Comparison of ENCODE assay signal across 9 cellular contexts in genomic region chr6:32845381-32845884, GRCh38. TPM values are rescaled to one million over a fixed set of nuclear protein-coding genes. Genes with fewer than 3 reads are reported as not detected.
DNase-seq lines count a peak whose midpoint lies in the region; ATAC-seq and TF ChIP-seq lines count a peak whose summit lies in the region.
"Had no signal": no experiment of that assay in that cellular context is flagged by ENCODE, and none has a peak within 500 bp of the region (broad histone marks: within the 10 kb centered on the region; RNA-seq: fewer than 3 reads in every experiment).

No MANE protein-coding gene starts in this region.

- H3K27me3 ChIP-seq in right lobe of liver (no peaks in the 10 kb centered on the region), upper lobe of right lung (no peaks in the 10 kb centered on the region)

- H3K9me3 ChIP-seq in right lobe of liver, result no peaks in the 10 kb centered on the region
- no peaks in the 10 kb centered on the region for H3K9me3 ChIP-seq in upper lobe of right lung

- H3K4me1 ChIP-seq in right lobe of liver (peaks cover 0 to 33% (median 10%) of the 10 kb centered on the region in 4 donors), upper lobe of right lung (peaks cover 39% of the 10 kb centered on the region)

- intact Hi-C loops in right lobe of liver (cut with DNase I) (no loop called here), upper lobe of right lung (cut with DNase I) (no loop called here)

- H3K36me3 Mint-ChIP-seq in activated CD8-positive, alpha-beta T cell treated with anti-CD3 and anti-CD28 coated beads, Interleukin-2, amount 10 ng/mL, durations not matched to agents 7 days and 5 days (ENCODE audit: low read depth), result peaks cover 91% of the 10 kb centered on the region

- peak overlapping the region; percentile 99 for H3K27ac Mint-ChIP-seq in activated CD8-positive, alpha-beta T cell treated with anti-CD3 and anti-CD28 coated beads, Interleukin-2, amount 10 ng/mL, durations not matched to agents 7 days and 5 days

- ATAC-seq in activated CD8-positive, alpha-beta T cell treated with anti-CD3 and anti-CD28 coated beads, Interleukin-2, amount 10 ng/mL, durations not matched to agents 7 days and 5 days, result peak; percentile 18
- ATAC-seq in right lobe of liver (no peak), upper lobe of right lung (peak; percentile 10), GM19395 (IDR thresholded peaks at IDR 0.05; ENCODE audit: unreplicated experiment) (no peak)

- peak overlapping the region; percentile 79 to 96 (median 92) for H3K4me3 ChIP-seq in right lobe of liver
- H3K4me3 ChIP-seq in upper lobe of right lung, result peak overlapping the region; percentile 94

- H3K27ac ChIP-seq in right lobe of liver, result peak overlapping the region; percentile 94 to 98 (median 96)
- H3K27ac ChIP-seq in upper lobe of right lung, result peak overlapping the region; percentile 98

- 48% methylated on average over 4 of the region's 10 CpGs for WGBS in right lobe of liver (ENCODE audit: insufficient coverage, low coverage, low lambda C conversion rate, missing lambda C conversion rate)

- POLR2A ChIA-PET in activated CD8-positive, alpha-beta T cell treated with anti-CD3 and anti-CD28 coated beads, Interleukin-2, amount 10 ng/mL, durations not matched to agents 7 days and 5 days (lab: Charles Lee), result interaction anchor here (0.6 to 11.9 kb wide), 17 partner anchors 10 to 650 kb away, joined by 3 to 812 read pairs (median 5); partner anchors contain the start of genes BRD2, HLA-DMA, PSMB9 and RPS18

- H3K9me3 Mint-ChIP-seq in activated CD8-positive, alpha-beta T cell treated with anti-CD3 and anti-CD28 coated beads, Interleukin-2, amount 10 ng/mL, durations not matched to agents 7 days and 5 days (ENCODE audit: insufficient read depth), result no peaks in the 10 kb centered on the region
- H3K9me3 Mint-ChIP-seq: neural crest cell had no signal

- H3K27me3 Mint-ChIP-seq in activated CD8-positive, alpha-beta T cell treated with anti-CD3 and anti-CD28 coated beads, Interleukin-2, amount 10 ng/mL, durations not matched to agents 7 days and 5 days (ENCODE audit: low read depth), result no peaks in the 10 kb centered on the region

- TF ChIP-seq CTCF in right lobe of liver (IDR thresholded peaks at IDR 0.05), result no peak
- TF ChIP-seq CTCF in upper lobe of right lung (IDR thresholded peaks at IDR 0.05), result no peak

- CTCF ChIA-PET in activated CD8-positive, alpha-beta T cell treated with anti-CD3 and anti-CD28 coated beads, Interleukin-2, amount 10 ng/mL, durations not matched to agents 7 days and 5 days (lab: Charles Lee), result interaction anchor here (0.9 to 10.8 kb wide), 13 partner anchors 9 to 139 kb away, joined by 3 to 512 read pairs (median 4); partner anchors contain the start of genes HLA-DMA, PSMB9 and TAP1

- no peak for TF ChIP-seq POLR2A in right lobe of liver (IDR thresholded peaks at IDR 0.05)

- H3K4me1 Mint-ChIP-seq in activated CD8-positive, alpha-beta T cell treated with anti-CD3 and anti-CD28 coated beads, Interleukin-2, amount 10 ng/mL, durations not matched to agents 7 days and 5 days (ENCODE audit: low read depth), result peaks cover 69% of the 10 kb centered on the region

- H3K36me3 ChIP-seq in right lobe of liver, result peaks cover 10 to 48% (median 20%) of the 10 kb centered on the region in 4 donors
- H3K36me3 ChIP-seq in upper lobe of right lung, result peaks cover 71% of the 10 kb centered on the region

- peak overlapping the region; percentile 98 for H3K4me3 Mint-ChIP-seq in activated CD8-positive, alpha-beta T cell treated with anti-CD3 and anti-CD28 coated beads, Interleukin-2, amount 10 ng/mL, durations not matched to agents 7 days and 5 days

- DNase-seq in activated naive CD4-positive, alpha-beta T cell treated with Interleukin-2 at 50 U/mL for 16 hours, result peak; percentile 42
- DNase-seq in activated naive CD4-positive, alpha-beta T cell (lab: John Stamatoyannopoulos, UW), result no peak
- DNase-seq in activated CD8-positive, alpha-beta T cell treated with anti-CD3 and anti-CD28 coated beads, Interleukin-2, amount 10 ng/mL, durations not matched to agents 7 days and 5 days, result peak; percentile 74
- peak in 1 of 3 donors; percentile 38 for DNase-seq in right lobe of liver
- no peak for DNase-seq in upper lobe of right lung
- no peak for DNase-seq in NCI-H2029 treated with DMSO at 0.1 percent for 48 hours (lab: John Stamatoyannopoulos, UW)
- no peak for DNase-seq in NCI-H69 (lab: John Stamatoyannopoulos, UW)

RNA-seq across cellular contexts. Expression of gene PSMB8, which starts 1.6 kb away (rescaled TPM):
- total RNA-seq in activated CD8-positive, alpha-beta T cell treated with anti-CD3 and anti-CD28 coated beads, Interleukin-2, amount 10 ng/mL, durations not matched to agents 7 days and 5 days, result 100 to 1,000 TPM; 385 to 397 TPM
- total RNA-seq in right lobe of liver (10 to 100 TPM; 34.7 to 66.3 (median 40.5) TPM), upper lobe of right lung (86.9 TPM)

RNA-seq across cellular contexts. Expression of gene TAP2, which starts 6.9 kb away (rescaled TPM):
- total RNA-seq in activated CD8-positive, alpha-beta T cell treated with anti-CD3 and anti-CD28 coated beads, Interleukin-2, amount 10 ng/mL, durations not matched to agents 7 days and 5 days, result 100 to 1,000 TPM; 145 to 159 TPM
- total RNA-seq in right lobe of liver (10 to 100 TPM in 4 of 6 experiments, 1 to 10 TPM in 2; 8.8 to 20.2 (median 15.9) TPM), upper lobe of right lung (56.4 TPM)

RNA-seq across cellular contexts. Expression of gene TAP1, which starts 8.1 kb away (rescaled TPM):
- 100 to 1,000 TPM; 319 to 328 TPM for total RNA-seq in activated CD8-positive, alpha-beta T cell treated with anti-CD3 and anti-CD28 coated beads, Interleukin-2, amount 10 ng/mL, durations not matched to agents 7 days and 5 days
- 10 to 100 TPM in 5 of 6 experiments, 1 to 10 TPM in 1; 7.7 to 24.9 (median 17.8) TPM for total RNA-seq in right lobe of liver
- 60.4 TPM for total RNA-seq in upper lobe of right lung

RNA-seq across cellular contexts. Expression of gene PSMB9, which starts 8.6 kb away (rescaled TPM):
- 100 to 1,000 TPM; 319 to 325 TPM for total RNA-seq in activated CD8-positive, alpha-beta T cell treated with anti-CD3 and anti-CD28 coated beads, Interleukin-2, amount 10 ng/mL, durations not matched to agents 7 days and 5 days
- 10 to 100 TPM in 5 of 6 experiments, 1 to 10 TPM in 1; 7.1 to 33.2 (median 18.0) TPM for total RNA-seq in right lobe of liver
- total RNA-seq in upper lobe of right lung, result 47.2 TPM
- total RNA-seq: neural crest cell had no signal

RNA-seq across cellular contexts. Expression of gene HLA-DOB, which starts 28.6 kb away (rescaled TPM):
- total RNA-seq in activated CD8-positive, alpha-beta T cell treated with anti-CD3 and anti-CD28 coated beads, Interleukin-2, amount 10 ng/mL, durations not matched to agents 7 days and 5 days, result 10 to 100 TPM; 15.6 to 17.0 TPM
- total RNA-seq in right lobe of liver (under 1 TPM in 2 of 6 experiments, not detected in 4; 0.16 to 0.20 TPM), upper lobe of right lung (0.64 TPM)

Comparison
In these comparisons a context has a peak if more than half of its experiments do, and no peak if none do; other contexts are left out.
1. DNase-seq: peak in activated naive CD4-positive, alpha-beta T cell treated with Interleukin-2 at 50 U/mL for 16 hours (single experiment) and activated CD8-positive, alpha-beta T cell treated with anti-CD3 and anti-CD28 coated beads, Interleukin-2, amount 10 ng/mL, durations not matched to agents 7 days and 5 days (single experiment); none in activated naive CD4-positive, alpha-beta T cell (0 of 4), upper lobe of right lung (single experiment), NCI-H2029 treated with DMSO at 0.1 percent for 48 hours (single experiment) and NCI-H69 (single experiment).
2. ATAC-seq: peak in activated CD8-positive, alpha-beta T cell treated with anti-CD3 and anti-CD28 coated beads, Interleukin-2, amount 10 ng/mL, durations not matched to agents 7 days and 5 days (single experiment) and upper lobe of right lung (single experiment); none in right lobe of liver (0 of 4) and GM19395 (single experiment).